ENCODE assay signal across 21 cellular contexts in the genomic region with DNA sequence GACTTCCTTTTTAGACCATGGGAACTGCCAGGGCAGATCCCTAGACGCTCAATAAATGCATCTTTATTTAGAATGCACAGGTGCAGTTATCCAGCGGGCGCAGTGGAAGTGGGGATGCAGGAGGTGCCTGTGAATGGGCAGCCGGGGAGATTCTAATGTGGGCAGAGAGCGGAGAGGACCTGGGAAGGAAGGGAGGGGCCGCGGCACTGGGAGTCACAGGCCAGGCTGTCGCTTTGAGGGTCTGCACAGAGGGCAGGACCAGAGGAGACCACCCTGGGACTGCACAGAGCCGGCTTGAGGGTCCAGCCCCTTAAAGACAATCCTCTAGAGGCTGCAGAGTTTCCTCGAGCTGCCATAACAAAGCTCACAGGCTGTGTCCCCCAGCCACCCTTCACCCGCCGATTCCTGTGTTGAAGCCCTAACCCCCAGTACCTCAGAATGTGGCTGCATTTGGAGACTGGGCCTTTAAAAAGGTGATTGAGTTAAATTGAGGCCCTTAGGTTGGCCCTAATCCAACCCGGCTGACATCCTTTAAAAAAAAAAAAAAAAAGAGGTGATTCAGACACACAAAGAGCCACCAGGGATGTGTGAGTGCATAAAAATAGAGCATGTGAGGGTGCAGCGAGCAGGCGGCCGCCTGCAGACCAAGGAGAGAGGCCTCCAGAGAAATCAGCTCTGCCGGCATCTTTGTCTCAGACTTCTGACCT. TPM values are rescaled to one million over a fixed set of nuclear protein-coding genes. Genes with fewer than 3 reads are reported as not detected.
DNase-seq lines count a peak whose midpoint lies in the region; ATAC-seq and TF ChIP-seq lines count a peak whose summit lies in the region.
"Had no signal": no experiment of that assay in that cellular context is flagged by ENCODE, and none has a peak within 500 bp of the region (broad histone marks: within the 10 kb centered on the region; RNA-seq: fewer than 3 reads in every experiment).

No MANE protein-coding gene starts in this region.

- no peaks in the 10 kb centered on the region for H3K27me3 Mint-ChIP-seq in CD4-positive, alpha-beta T cell
- peaks cover 0 to 2% (median 0%) of the 10 kb centered on the region in 5 donors for H3K27me3 Mint-ChIP-seq in naive thymus-derived CD8-positive, alpha-beta T cell
- H3K27me3 Mint-ChIP-seq: activated naive CD8-positive, alpha-beta T cell treated with anti-CD3 and anti-CD28 coated beads for 36 hours; type B pancreatic cell had no signal

- H3K9ac ChIP-seq in Karpas-422 (ENCODE audit: low read length): no peak overlapping the region
- H3K9ac ChIP-seq in mammary epithelial cell (ENCODE audit: insufficient read depth, low read length): no peak overlapping the region

- no peak overlapping the region for H3K4me3 Mint-ChIP-seq in CD4-positive, alpha-beta T cell
- peak overlapping the region in 1 of 10 donors; percentile 26 for H3K4me3 Mint-ChIP-seq in naive thymus-derived CD8-positive, alpha-beta T cell
- H3K4me3 Mint-ChIP-seq: activated naive CD8-positive, alpha-beta T cell treated with anti-CD3 and anti-CD28 coated beads for 36 hours; memory B cell; stimulated activated memory B cell treated with anti-CD40 and anti-IgM and Interleukin-4, amounts not matched to agents 10 μg/mL and 1 μg/mL and 100 μg/mL, for 72 hours; type B pancreatic cell had no signal

- H3K4me2 ChIP-seq in Karpas-422 (ENCODE audit: low read depth, low read length, poor library complexity, severe bottlenecking) (peak overlapping the region; percentile 19), mammary epithelial cell (ENCODE audit: insufficient read depth, low read depth, low read length) (no peak overlapping the region)

- in situ Hi-C loops in mammary epithelial cell (cut with MboI; ENCODE audit: low sequenced_read_pairs in 2 of 2): no loop called here

- H3K4me3 ChIP-seq in Karpas-422 (ENCODE audit: low read length): no peak overlapping the region
- no peak overlapping the region for H3K4me3 ChIP-seq in mammary epithelial cell (replicated peaks in 1 of 3; ENCODE audit: insufficient read depth in 1 of 3, low read depth in 2 of 3, low read length in 3 of 3)
- H3K4me3 ChIP-seq: cardiac muscle cell, gastrocnemius medialis, ovary, skin epidermis had no signal

- peaks cover 11% of the 10 kb centered on the region for H3K4me1 ChIP-seq in Karpas-422 (ENCODE audit: low read length)
- peaks cover 6% of the 10 kb centered on the region for H3K4me1 ChIP-seq in mammary epithelial cell (ENCODE audit: insufficient read depth, low read length)
- H3K4me1 ChIP-seq: gastrocnemius medialis had no signal

- H3K36me3 Mint-ChIP-seq in CD4-positive, alpha-beta T cell (ENCODE audit: low read depth): no peaks in the 10 kb centered on the region
- no peaks in the 10 kb centered on the region for H3K36me3 Mint-ChIP-seq in naive thymus-derived CD8-positive, alpha-beta T cell
- H3K36me3 Mint-ChIP-seq: activated naive CD8-positive, alpha-beta T cell treated with anti-CD3 and anti-CD28 coated beads for 36 hours; memory B cell; stimulated activated memory B cell treated with anti-CD40 and anti-IgM and Interleukin-4, amounts not matched to agents 10 μg/mL and 1 μg/mL and 100 μg/mL, for 72 hours; type B pancreatic cell had no signal

- no peak for TF ChIP-seq CTCF in CD4-positive, alpha-beta T cell (IDR thresholded peaks at IDR 0.05)
- TF ChIP-seq CTCF in mammary epithelial cell (conservative IDR thresholded peaks at IDR 0.05 in 1 of 2, IDR thresholded peaks at IDR 0.05 in 1 of 2; ENCODE audit: extremely low read depth in 1 of 2, insufficient read depth in 1 of 2, low read depth in 1 of 2, low read length in 2 of 2): no peak

- H3K4me1 Mint-ChIP-seq in CD4-positive, alpha-beta T cell (ENCODE audit: low read depth): peaks cover 49% of the 10 kb centered on the region
- peaks cover 7 to 56% (median 35%) of the 10 kb centered on the region in 4 donors for H3K4me1 Mint-ChIP-seq in naive thymus-derived CD8-positive, alpha-beta T cell

- H3K27ac Mint-ChIP-seq in CD4-positive, alpha-beta T cell: peak overlapping the region; percentile 42
- peak overlapping the region in 8 of 10 donors; percentile 19 to 89 (median 36) for H3K27ac Mint-ChIP-seq in naive thymus-derived CD8-positive, alpha-beta T cell
- H3K27ac Mint-ChIP-seq: activated naive CD8-positive, alpha-beta T cell treated with anti-CD3 and anti-CD28 coated beads for 36 hours; memory B cell; stimulated activated memory B cell treated with anti-CD40 and anti-IgM and Interleukin-4, amounts not matched to agents 10 μg/mL and 1 μg/mL and 100 μg/mL, for 72 hours; type B pancreatic cell had no signal

- H3K79me2 ChIP-seq in Karpas-422 (ENCODE audit: low read length) (no peaks in the 10 kb centered on the region), mammary epithelial cell (ENCODE audit: insufficient read depth, low read length) (no peaks in the 10 kb centered on the region)

- no peak overlapping the region for H3K27ac ChIP-seq in CD4-positive, alpha-beta T cell (ENCODE audit: low read depth, low read length)
- H3K27ac ChIP-seq in Karpas-422 (ENCODE audit: low read length): no peak overlapping the region
- H3K27ac ChIP-seq in mammary epithelial cell (ENCODE audit: insufficient read depth, low read depth, low read length): no peak overlapping the region
- H3K27ac ChIP-seq: cardiac muscle cell, gastrocnemius medialis, ovary had no signal

- 86% methylated on average over 10 of the region's 17 CpGs for WGBS in mammary epithelial cell (ENCODE audit: low coverage, missing lambda C conversion rate)

- H3K9me3 ChIP-seq in CD4-positive, alpha-beta T cell (ENCODE audit: control insufficient read depth, low read length): no peaks in the 10 kb centered on the region
- H3K9me3 ChIP-seq in Karpas-422 (ENCODE audit: low read length) (peaks cover 5% of the 10 kb centered on the region; the same call in 1 of the 2 replicates), mammary epithelial cell (replicated peaks; ENCODE audit: insufficient read depth, low read length) (no peaks in the 10 kb centered on the region)
- H3K9me3 ChIP-seq: gastrocnemius medialis, ovary had no signal

- no peak for ATAC-seq in CD4-positive, alpha-beta T cell (ENCODE audit: poor library complexity)
- ATAC-seq in naive thymus-derived CD8-positive, alpha-beta T cell: no peak
- ATAC-seq in GM18861 (IDR thresholded peaks at IDR 0.05; ENCODE audit: unreplicated experiment): no peak
- ATAC-seq: gastrocnemius medialis; stimulated activated memory B cell treated with anti-CD40 and anti-IgM and Interleukin-4, amounts not matched to agents 10 μg/mL and 1 μg/mL and 100 μg/mL, for 72 hours had no signal

- H4K20me1 ChIP-seq in Karpas-422 (ENCODE audit: insufficient read depth, low read depth, low read length) (no peaks in the 10 kb centered on the region), mammary epithelial cell (ENCODE audit: insufficient read depth, low read length) (no peaks in the 10 kb centered on the region)

- CTCF ChIA-PET in CD4-positive, alpha-beta T cell (lab: Charles Lee): no interaction called here
- CTCF ChIA-PET in mammary epithelial cell (lab: Charles Lee; ENCODE audit: low non-redundant PET): no interaction called here

- H2AFZ ChIP-seq in Karpas-422 (ENCODE audit: low read length) (no peak overlapping the region; the same call in 1 of the 2 replicates), mammary epithelial cell (ENCODE audit: low read depth, low read length) (no peak overlapping the region)

- no peaks in the 10 kb centered on the region for H3K27me3 ChIP-seq in CD4-positive, alpha-beta T cell (ENCODE audit: control insufficient read depth, insufficient read depth, low read length)
- H3K27me3 ChIP-seq in Karpas-422 (ENCODE audit: low read length) (peaks cover 3% of the 10 kb centered on the region; the same call in 1 of the 2 replicates), mammary epithelial cell (ENCODE audit: insufficient read depth, low read length) (no peaks in the 10 kb centered on the region)
- H3K27me3 ChIP-seq: cardiac muscle cell, gastrocnemius medialis, ovary had no signal

- dilution Hi-C loops in mammary epithelial cell (cut with HindIII; ENCODE audit: low sequenced_read_pairs): no loop called here

- H3K9me3 Mint-ChIP-seq in CD4-positive, alpha-beta T cell: no peaks in the 10 kb centered on the region
- no peaks in the 10 kb centered on the region for H3K9me3 Mint-ChIP-seq in naive thymus-derived CD8-positive, alpha-beta T cell
- H3K9me3 Mint-ChIP-seq: type B pancreatic cell had no signal

- no peak for DNase-seq in CD4-positive, alpha-beta T cell
- DNase-seq in Karpas-422 (peak; percentile 65), mammary epithelial cell (peak; percentile 33), HuH-7.5 (ENCODE audit: low spot score) (no peak), NCI-H1092 treated with DMSO at 0.1 percent for 48 hours (lab: John Stamatoyannopoulos, UW) (no peak), GF-D8 (lab: John Stamatoyannopoulos, UW) (no peak)
- DNase-seq in naive thymus-derived CD8-positive, alpha-beta T cell: peak in 1 of 10 donors; percentile 14
- DNase-seq: activated CD8-positive, alpha-beta memory T cell treated with anti-CD3 and anti-CD28 coated beads, Interleukin-2, amount 50 U/mL, for 4 hours; activated naive CD8-positive, alpha-beta T cell treated with anti-CD3 and anti-CD28 coated beads for 36 hours; gastrocnemius medialis; HCEC 1CT; NCI-H187; NCI-H524 treated with DMSO at 0.1 percent for 48 hours; SW 1271 had no signal

- POLR2A ChIA-PET in CD4-positive, alpha-beta T cell (lab: Charles Lee): interaction anchor here (0.6 kb wide), 1 partner anchor 102 kb away, joined by 3 read pairs; no protein-coding TSS in a partner anchor
- POLR2A ChIA-PET in naive thymus-derived CD8-positive, alpha-beta T cell (lab: Charles Lee): interaction anchor here (0.7 kb wide), 1 partner anchor 16 kb away, joined by 3 read pairs; no protein-coding TSS in a partner anchor

- intact Hi-C loops in CD4-positive, alpha-beta T cell (cut with DNase I, micrococcal nuclease): no loop called here
- intact Hi-C loops in mammary epithelial cell (cut with micrococcal nuclease): no loop called here

- H3K9me2 ChIP-seq in Karpas-422 (replicated peaks; ENCODE audit: insufficient read depth, low read length): no peaks in the 10 kb centered on the region

- H3K36me3 ChIP-seq in Karpas-422 (ENCODE audit: insufficient read depth, low read length) (no peaks in the 10 kb centered on the region), mammary epithelial cell (ENCODE audit: insufficient read depth, low read length) (no peaks in the 10 kb centered on the region)
- H3K36me3 ChIP-seq: cardiac muscle cell, gastrocnemius medialis, ovary had no signal

- no TSS peak for BruUV-seq in mammary epithelial cell (replicated peaks; lab: Mats Ljungman, UMichigan)

RNA-seq across cellular contexts. Expression of gene PPP2R5C, which starts 44.4 kb away (rescaled TPM):
- total RNA-seq in CD4-positive, alpha-beta T cell: 100 to 1,000 TPM; 463 to 487 TPM
- total RNA-seq in Karpas-422 (2014; rRNA removed; shearing (Covaris generic); ENCODE audit: low replicate concordance): 233 and 301 TPM in 2 replicates
- 100 to 1,000 TPM in 1 of 2 donors, 10 to 100 TPM in 1; 85.0 to 110 TPM for total RNA-seq in mammary epithelial cell
- 56.4 TPM for polyA plus RNA-seq in mammary epithelial cell
- 105 TPM for polyA minus RNA-seq in mammary epithelial cell
- 100 to 1,000 TPM; 411 to 418 TPM for total RNA-seq in naive thymus-derived CD8-positive, alpha-beta T cell
- polyA plus RNA-seq in naive thymus-derived CD8-positive, alpha-beta T cell: 100 to 1,000 TPM; 143 to 237 (median 172) TPM

Comparison
In these comparisons a context has a peak if more than half of its experiments do, and no peak if none do; other contexts are left out.
1. DNase-seq: peak in Karpas-422 (single experiment) and mammary epithelial cell (single experiment); none in CD4-positive, alpha-beta T cell (0 of 10), HuH-7.5 (single experiment), NCI-H1092 treated with DMSO at 0.1 percent for 48 hours (single experiment) and GF-D8 (single experiment).